In the genomic region with DNA sequence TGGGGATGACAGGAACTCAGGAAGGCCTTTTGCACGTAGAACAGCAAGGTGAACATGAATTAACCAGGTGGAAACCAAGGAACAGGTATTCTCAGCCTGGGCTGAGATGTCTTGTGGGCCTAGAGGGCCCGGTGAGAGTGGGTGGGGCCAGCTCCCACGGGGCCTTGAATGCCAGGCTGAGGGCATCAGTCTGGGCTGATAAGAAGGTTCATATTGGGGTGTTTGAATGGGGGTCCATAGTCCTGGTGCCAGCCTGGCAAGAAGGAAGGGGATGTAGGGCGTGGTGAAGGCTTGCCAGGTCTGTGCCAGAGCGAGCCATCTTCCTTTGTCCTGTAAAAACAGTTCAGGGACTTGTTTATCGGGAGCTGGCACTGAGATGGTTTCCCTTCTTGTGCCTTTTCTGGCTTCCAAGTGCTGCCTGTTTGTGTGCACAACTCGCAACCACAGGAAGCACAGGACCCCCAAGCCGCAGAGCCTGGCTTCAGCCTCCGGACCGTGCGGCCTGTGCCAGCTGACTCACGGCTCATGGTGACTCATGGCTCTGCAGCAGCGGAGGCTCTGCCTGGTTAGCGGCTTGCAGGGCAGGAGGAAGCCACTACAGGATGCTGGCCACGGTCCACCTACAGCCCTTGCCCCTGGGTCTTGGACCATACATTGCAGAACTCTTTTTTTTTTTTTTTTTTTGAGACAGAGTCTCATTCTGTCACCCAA, we compare ENCODE assay signal across 8 cellular contexts. TPM values are rescaled to one million over a fixed set of nuclear protein-coding genes. Genes with fewer than 3 reads are reported as not detected.
A peak's percentile ranks its signal among the peaks of the same experiment; 100 is the strongest.
DNase-seq lines count a peak whose midpoint lies in the region; ATAC-seq and TF ChIP-seq lines count a peak whose summit lies in the region.

No MANE protein-coding gene starts in this region.

- CTCF ChIA-PET in activated CD8-positive, alpha-beta T cell treated with anti-CD3 and anti-CD28 coated beads for 36 hours (lab: Charles Lee): interaction anchor here (1.2 to 4.4 kb wide), 3 partner anchors 11 to 95 kb away, joined by 4 to 25 read pairs (median 7); no protein-coding TSS in a partner anchor

- intact Hi-C loops in activated CD8-positive, alpha-beta T cell treated with anti-CD3 and anti-CD28 coated beads for 36 hours (cut with micrococcal nuclease): loop anchor here (5.0 to 10.0 kb wide), 3 partner anchors 34 to 134 kb away; a partner anchor contains a TSS

- no peak overlapping the region for H2AFZ ChIP-seq in mesenchymal stem cell (ENCODE audit: low read depth, low read length)

- H3K9me3 Mint-ChIP-seq in activated CD8-positive, alpha-beta T cell treated with anti-CD3 and anti-CD28 coated beads for 36 hours: peaks cover 6% of the 10 kb centered on the region

- H3K9me3 ChIP-seq in KOPT-K1 (ENCODE audit: insufficient read depth, low read length, poor library complexity, severe bottlenecking) (peaks cover 5% of the 10 kb centered on the region), mesenchymal stem cell (ENCODE audit: control insufficient read depth, low read length) (no peaks in the 10 kb centered on the region)

- peak overlapping the region; percentile 11 for H2AK5ac ChIP-seq in mesenchymal stem cell (ENCODE audit: low read length, severe bottlenecking)

- H3K36me3 ChIP-seq in KOPT-K1 (ENCODE audit: insufficient read depth, low read length) (no peaks in the 10 kb centered on the region), mesenchymal stem cell (ENCODE audit: control insufficient read depth in 1 of 2, insufficient read depth in 2 of 2, low read depth in 1 of 2, low read length in 2 of 2) (peaks cover 0 to 9% of the 10 kb centered on the region in 2 experiments)

- peaks cover 4% of the 10 kb centered on the region for H3K79me1 ChIP-seq in mesenchymal stem cell (replicated peaks; ENCODE audit: low read length, poor library complexity, severe bottlenecking)

- DNase-seq in AG09319 (ENCODE audit: extremely low read depth, low read depth) (peak; percentile 95), dermis microvascular lymphatic vessel endothelial cell (ENCODE audit: low read depth in 2 of 2) (peak; percentile 79 to 98), mesenchymal stem cell (peak; percentile 97), NCI-H2171 (lab: John Stamatoyannopoulos, UW) (no peak)
- peak; percentile 87 for DNase-seq in activated CD8-positive, alpha-beta T cell treated with anti-CD3 and anti-CD28 coated beads for 36 hours
- peak; percentile 80 for DNase-seq in stimulated activated CD8-positive, alpha-beta memory T cell treated with anti-CD3 and anti-CD28 coated beads, Interleukin-4, amount 100 ng/mL, for 48 hours

- no peak for TF ChIP-seq CTCF in AG09319 (IDR thresholded peaks at IDR 0.05; ENCODE audit: low read depth, low read length)
- TF ChIP-seq CTCF in activated CD8-positive, alpha-beta T cell treated with anti-CD3 and anti-CD28 coated beads for 36 hours (IDR thresholded peaks at IDR 0.05): no peak

- H3K36me3 Mint-ChIP-seq in activated CD8-positive, alpha-beta T cell treated with anti-CD3 and anti-CD28 coated beads for 36 hours (ENCODE audit: low read depth): peaks cover 12% of the 10 kb centered on the region

- peak; percentile 6 for ATAC-seq in activated CD8-positive, alpha-beta T cell treated with anti-CD3 and anti-CD28 coated beads for 36 hours
- no peak for ATAC-seq in GM21723 (IDR thresholded peaks at IDR 0.05; ENCODE audit: unreplicated experiment)

- peak overlapping the region; percentile 85 for H3K27ac Mint-ChIP-seq in activated CD8-positive, alpha-beta T cell treated with anti-CD3 and anti-CD28 coated beads for 36 hours

- H3K4me3 ChIP-seq in mesenchymal stem cell (ENCODE audit: insufficient read depth in 1 of 2, low read depth in 1 of 2, low read length in 2 of 2): peak overlapping the region in 1 of 2 experiments; percentile 98

- H3K23ac ChIP-seq in mesenchymal stem cell (ENCODE audit: low read length in 2 of 2): no peak overlapping the region

- peak overlapping the region; percentile 88 for H2BK15ac ChIP-seq in mesenchymal stem cell (ENCODE audit: low read depth, poor library complexity, severe bottlenecking)

- peak overlapping the region; percentile 77 for H4K91ac ChIP-seq in mesenchymal stem cell (ENCODE audit: low read length)

- peak overlapping the region; percentile 30 to 97 for H3K18ac ChIP-seq in mesenchymal stem cell (ENCODE audit: low read depth in 1 of 2, low read length in 2 of 2)

- H3K4me3 Mint-ChIP-seq in activated CD8-positive, alpha-beta T cell treated with anti-CD3 and anti-CD28 coated beads for 36 hours: peak overlapping the region; percentile 86

- H2BK5ac ChIP-seq in mesenchymal stem cell (ENCODE audit: low read depth, low read length, poor library complexity, severe bottlenecking): peak overlapping the region; percentile 49

- H2BK120ac ChIP-seq in mesenchymal stem cell (ENCODE audit: low read depth, low read length): peak overlapping the region; percentile 95

- H3K4me2 ChIP-seq in mesenchymal stem cell (ENCODE audit: low read length, poor library complexity, severe bottlenecking): peak overlapping the region; percentile 62

- peak overlapping the region; percentile 93 for H3K9ac ChIP-seq in mesenchymal stem cell (ENCODE audit: low read length)

- H3K14ac ChIP-seq in mesenchymal stem cell (ENCODE audit: low read length in 2 of 2): peak overlapping the region in 1 of 2 experiments; percentile 14

- peaks cover 42% of the 10 kb centered on the region for H3K4me1 ChIP-seq in mesenchymal stem cell (ENCODE audit: control insufficient read depth, insufficient read depth, low read depth, low read length)

- POLR2A ChIA-PET in activated CD8-positive, alpha-beta T cell treated with anti-CD3 and anti-CD28 coated beads for 36 hours (lab: Charles Lee): interaction anchor here (0.5 to 1.6 kb wide), 7 partner anchors 9 to 942 kb away, joined by 3 to 5 read pairs (median 4); a partner anchor contains a TSS

- no peaks in the 10 kb centered on the region for H3K27me3 Mint-ChIP-seq in activated CD8-positive, alpha-beta T cell treated with anti-CD3 and anti-CD28 coated beads for 36 hours

- peak overlapping the region; percentile 95 for H4K8ac ChIP-seq in mesenchymal stem cell (ENCODE audit: low read length)

- H3K27me3 ChIP-seq in mesenchymal stem cell (ENCODE audit: control insufficient read depth in 1 of 2, insufficient read depth in 1 of 2, low read length in 2 of 2): no peaks in the 10 kb centered on the region

- H3K27ac ChIP-seq in KOPT-K1 (ENCODE audit: low read depth, low read length, poor library complexity, severe bottlenecking) (peak overlapping the region; percentile 21), mesenchymal stem cell (ENCODE audit: low read length, poor library complexity, severe bottlenecking) (peak overlapping the region; percentile 91)

- peak overlapping the region; percentile 34 to 49 for H2BK12ac ChIP-seq in mesenchymal stem cell (ENCODE audit: low read length in 2 of 2)

- peaks cover 56% of the 10 kb centered on the region for H3K4me1 Mint-ChIP-seq in activated CD8-positive, alpha-beta T cell treated with anti-CD3 and anti-CD28 coated beads for 36 hours (ENCODE audit: low read depth)

- 24% methylated on average over 15 of the region's 15 CpGs for WGBS in mesenchymal stem cell

- H3K4ac ChIP-seq in mesenchymal stem cell (ENCODE audit: low read depth in 1 of 2, low read length in 2 of 2): peak overlapping the region; percentile 43 to 55

RNA-seq across cellular contexts. Expression of a gene that starts 2.4 kb away (rescaled TPM):
- 10 to 100 TPM; 42.9 to 43.4 TPM for total RNA-seq in activated CD8-positive, alpha-beta T cell treated with anti-CD3 and anti-CD28 coated beads for 36 hours
- total RNA-seq in dermis microvascular lymphatic vessel endothelial cell: 54.7 and 65.4 TPM in 2 replicates
- polyA plus RNA-seq in mesenchymal stem cell (2013, experiment 1 of 2): 66.8 TPM
- 66.1 TPM for polyA plus RNA-seq in mesenchymal stem cell (2013, experiment 2 of 2)

RNA-seq across cellular contexts. Expression of a gene that starts 35.7 kb away (rescaled TPM):
- 100 to 1,000 TPM; 118 to 120 TPM for total RNA-seq in activated CD8-positive, alpha-beta T cell treated with anti-CD3 and anti-CD28 coated beads for 36 hours
- 26.4 and 53.5 TPM in 2 replicates for total RNA-seq in dermis microvascular lymphatic vessel endothelial cell
- 62.3 TPM for polyA plus RNA-seq in mesenchymal stem cell (2013, experiment 1 of 2)
- polyA plus RNA-seq in mesenchymal stem cell (2013, experiment 2 of 2): 64.2 TPM

RNA-seq across cellular contexts. Expression of a gene that starts 39.9 kb away (rescaled TPM):
- 10 to 100 TPM; 34.6 to 36.7 TPM for total RNA-seq in activated CD8-positive, alpha-beta T cell treated with anti-CD3 and anti-CD28 coated beads for 36 hours
- total RNA-seq in dermis microvascular lymphatic vessel endothelial cell: not detected in 2 replicates
- 0.03 TPM for polyA plus RNA-seq in mesenchymal stem cell (2013, experiment 1 of 2)
- polyA plus RNA-seq in mesenchymal stem cell (2013, experiment 2 of 2): not detected

Comparison
In these comparisons a context has a peak if more than half of its experiments do, and no peak if none do; other contexts are left out.
1. RNA of a gene that starts 39.9 kb away (total RNA-seq): 34.6 to 36.7 TPM in activated CD8-positive, alpha-beta T cell treated with anti-CD3 and anti-CD28 coated beads for 36 hours; not detected in dermis microvascular lymphatic vessel endothelial cell; every median in the first group is over 10 times any median in the second.